Comparison of ENCODE assay signal across 1 cellular context in genomic region chr1:231395996-231396385, GRCh38.
TF ChIP-seq lines count a peak whose summit lies in the region.

No MANE protein-coding gene starts in this region.

TF ChIP-seq in A549, 52 proteins besides CTCF, POLR2A, EP300 and RAD21:
- TF ChIP-seq CBX8 (IDR thresholded peaks at IDR 0.05) (no peak), CHD4 (IDR thresholded peaks at IDR 0.05; ENCODE audit: borderline replicate concordance) (no peak), ATOH8 (CRISPR knock-in tag; IDR thresholded peaks at IDR 0.05; ENCODE audit: low read depth) (no peak)
- TF ChIP-seq, protein P1, sequence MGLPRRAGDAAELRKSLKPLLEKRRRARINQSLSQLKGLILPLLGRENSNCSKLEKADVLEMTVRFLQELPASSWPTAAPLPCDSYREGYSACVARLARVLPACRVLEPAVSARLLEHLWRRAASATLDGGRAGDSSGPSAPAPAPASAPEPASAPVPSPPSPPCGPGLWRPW (IDR thresholded peaks at IDR 0.05): no peak
